Comparison of ENCODE assay signal across 11 cellular contexts in genomic region chr1:205172729-205173366, GRCh38. TPM values are rescaled to one million over a fixed set of nuclear protein-coding genes. Genes with fewer than 3 reads are reported as not detected.
DNase-seq lines count a peak whose midpoint lies in the region; ATAC-seq and TF ChIP-seq lines count a peak whose summit lies in the region.
"Had no signal": no experiment of that assay in that cellular context is flagged by ENCODE, and none has a peak within 500 bp of the region (broad histone marks: within the 10 kb centered on the region; RNA-seq: fewer than 3 reads in every experiment).

No MANE protein-coding gene starts in this region.

- peaks cover 61% of the 10 kb centered on the region for H3K36me3 Mint-ChIP-seq in activated T-helper 2 cell treated with anti-CD3 and anti-CD28 coated beads, Interferon-gamma antibody, Interleukin-2, Interleukin-4, amounts not matched to agents 10 μg/mL and 5 μg/mL and 100 μg/mL, durations not matched to agents 14 hours and 24 hours and 36 hours (ENCODE audit: low read depth)

- no peaks in the 10 kb centered on the region for H3K27me3 Mint-ChIP-seq in activated T-helper 2 cell treated with anti-CD3 and anti-CD28 coated beads, Interferon-gamma antibody, Interleukin-2, Interleukin-4, amounts not matched to agents 10 μg/mL and 5 μg/mL and 100 μg/mL, durations not matched to agents 14 hours and 24 hours and 36 hours (ENCODE audit: low read depth)

- ATAC-seq in GM21825 (IDR thresholded peaks at IDR 0.05; ENCODE audit: unreplicated experiment): no peak
- ATAC-seq in HG03378 (IDR thresholded peaks at IDR 0.05; ENCODE audit: unreplicated experiment): no peak
- ATAC-seq: body of pancreas had no signal

- H3K36me3 ChIP-seq in HEK293 (ENCODE audit: control insufficient read depth in 2 of 2, insufficient read depth in 1 of 2, low read length in 2 of 2): peaks cover 6 to 18% of the 10 kb centered on the region in 2 experiments; a peak in 2 of 3 replicates

- no peak for TF ChIP-seq CTCF in HEK293 (tag by site-specific recombination; IDR thresholded peaks at IDR 0.05)

- intact Hi-C loops in activated T-helper 2 cell treated with anti-CD3 and anti-CD28 coated beads, Interferon-gamma antibody, Interleukin-2, Interleukin-4, amounts not matched to agents 10 μg/mL and 5 μg/mL and 100 μg/mL, durations not matched to agents 14 hours and 24 hours and 36 hours (cut with micrococcal nuclease): loop anchor here (2.0 kb wide), 2 partner anchors 14 to 26 kb away; no protein-coding TSS in a partner anchor

- CTCF ChIA-PET in HEK293 (lab: Yijun Ruan, JAX): interaction anchor here (0.7 to 0.8 kb wide), 2 partner anchors 50 to 84 kb away, joined by 3 to 6 read pairs; no protein-coding TSS in a partner anchor

- DNase-seq in ACHN (peak; percentile 88), hepatic stellate cell (ENCODE audit: low spot score) (peak; percentile 89), GDM1 (lab: John Stamatoyannopoulos, UW) (no peak), DMS153 treated with DMSO at 0.1 percent for 48 hours (lab: John Stamatoyannopoulos, UW; ENCODE audit: unreplicated experiment) (no peak)
- no peak for DNase-seq in activated T-helper 2 cell treated with anti-CD3 and anti-CD28 coated beads, Interferon-gamma antibody, Interleukin-2, Interleukin-4, amounts not matched to agents 10 μg/mL and 5 μg/mL and 100 μg/mL, durations not matched to agents 14 hours and 24 hours and 36 hours (ENCODE audit: low spot score)
- DNase-seq: body of pancreas; stimulated activated naive CD4-positive, alpha-beta T cell treated with Interleukin-2 at 50 U/mL for 16 hours had no signal

- no peaks in the 10 kb centered on the region for H3K9me3 Mint-ChIP-seq in activated T-helper 2 cell treated with anti-CD3 and anti-CD28 coated beads, Interferon-gamma antibody, Interleukin-2, Interleukin-4, amounts not matched to agents 10 μg/mL and 5 μg/mL and 100 μg/mL, durations not matched to agents 14 hours and 24 hours and 36 hours

- H3K27ac ChIP-seq in HEK293 (ENCODE audit: extremely low read depth, low read depth, low read length): no peak overlapping the region
- H3K27ac ChIP-seq: body of pancreas, right atrium auricular region had no signal

- POLR2A ChIA-PET in HEK293 (lab: Yijun Ruan, JAX): no interaction called here

- H3K4me1 ChIP-seq in HEK293 (ENCODE audit: control insufficient read depth, insufficient read depth, low read length): no peaks in the 10 kb centered on the region

- peak overlapping the region; percentile 39 for H3K27ac Mint-ChIP-seq in activated T-helper 2 cell treated with anti-CD3 and anti-CD28 coated beads, Interferon-gamma antibody, Interleukin-2, Interleukin-4, amounts not matched to agents 10 μg/mL and 5 μg/mL and 100 μg/mL, durations not matched to agents 14 hours and 24 hours and 36 hours

- H3K4me1 Mint-ChIP-seq in activated T-helper 2 cell treated with anti-CD3 and anti-CD28 coated beads, Interferon-gamma antibody, Interleukin-2, Interleukin-4, amounts not matched to agents 10 μg/mL and 5 μg/mL and 100 μg/mL, durations not matched to agents 14 hours and 24 hours and 36 hours (ENCODE audit: low read depth): peaks cover 28% of the 10 kb centered on the region

- H3K9me3 ChIP-seq in HEK293 (ENCODE audit: control insufficient read depth, insufficient read depth, low read depth, low read length): no peaks in the 10 kb centered on the region
- H3K9me3 ChIP-seq: body of pancreas, right atrium auricular region had no signal

- no peak overlapping the region for H3K4me3 ChIP-seq in HEK293 (ENCODE audit: low read depth, low read length)
- H3K4me3 ChIP-seq: body of pancreas, right atrium auricular region had no signal

- H3K4me3 Mint-ChIP-seq in activated T-helper 2 cell treated with anti-CD3 and anti-CD28 coated beads, Interferon-gamma antibody, Interleukin-2, Interleukin-4, amounts not matched to agents 10 μg/mL and 5 μg/mL and 100 μg/mL, durations not matched to agents 14 hours and 24 hours and 36 hours (ENCODE audit: low read depth): no peak overlapping the region

- in situ Hi-C loops in ACHN (cut with HindIII; ENCODE audit: low pct_ligation_motif_present, low pct_unique_long_range_greater_than_20kb, low sequenced_read_pairs): no loop called here

TF ChIP-seq in HEK293, 187 proteins besides CTCF, POLR2A, EP300 and RAD21:
- TF ChIP-seq PRDM1 (tag by site-specific recombination; IDR thresholded peaks at IDR 0.05) (0 out of 2 replicates have a peak, but pooled peaks have one; percentile 58), ZNF362 (tag by site-specific recombination; IDR thresholded peaks at IDR 0.05) (no peak), FEZF1 (tag by site-specific recombination; IDR thresholded peaks at IDR 0.05) (peak; percentile 47; the same call in 1 of the 2 replicates)

RNA-seq across cellular contexts. Expression of gene DSTYK, which starts 38.7 kb away (rescaled TPM):
- total RNA-seq in activated T-helper 2 cell treated with anti-CD3 and anti-CD28 coated beads, Interferon-gamma antibody, Interleukin-2, Interleukin-4, amounts not matched to agents 10 μg/mL and 5 μg/mL and 100 μg/mL, durations not matched to agents 14 hours and 24 hours and 36 hours: 27.3 and 28.6 TPM in 2 replicates

RNA-seq across cellular contexts. Expression of gene RBBP5, which starts 51.1 kb away (rescaled TPM):
- 19.2 and 21.6 TPM in 2 replicates for total RNA-seq in activated T-helper 2 cell treated with anti-CD3 and anti-CD28 coated beads, Interferon-gamma antibody, Interleukin-2, Interleukin-4, amounts not matched to agents 10 μg/mL and 5 μg/mL and 100 μg/mL, durations not matched to agents 14 hours and 24 hours and 36 hours

RNA-seq across cellular contexts. Expression of gene TMCC2, which starts 54.9 kb away (rescaled TPM):
- total RNA-seq in activated T-helper 2 cell treated with anti-CD3 and anti-CD28 coated beads, Interferon-gamma antibody, Interleukin-2, Interleukin-4, amounts not matched to agents 10 μg/mL and 5 μg/mL and 100 μg/mL, durations not matched to agents 14 hours and 24 hours and 36 hours: 13.4 and 14.0 TPM in 2 replicates

Comparison
In these comparisons a context has a peak if more than half of its experiments do, and no peak if none do; other contexts are left out.
1. DNase-seq: peak in ACHN (single experiment) and hepatic stellate cell (single experiment); none in activated T-helper 2 cell treated with anti-CD3 and anti-CD28 coated beads, Interferon-gamma antibody, Interleukin-2, Interleukin-4, amounts not matched to agents 10 μg/mL and 5 μg/mL and 100 μg/mL, durations not matched to agents 14 hours and 24 hours and 36 hours (single experiment), GDM1 (single experiment) and DMS153 treated with DMSO at 0.1 percent for 48 hours (single experiment).